In genomic region chr12:104506691-104507401, GRCh38 we compare ENCODE assay signal across 13 cellular contexts. TPM values are rescaled to one million over a fixed set of nuclear protein-coding genes. Genes with fewer than 3 reads are reported as not detected.
A peak's percentile ranks its signal among the peaks of the same experiment; 100 is the strongest.
DNase-seq lines count a peak whose midpoint lies in the region; ATAC-seq, FAIRE-seq and TF ChIP-seq lines count a peak whose summit lies in the region.
"Had no signal": no experiment of that assay in that cellular context is flagged by ENCODE, and none has a peak within 500 bp of the region (broad histone marks: within the 10 kb centered on the region; RNA-seq: fewer than 3 reads in every experiment).

No MANE protein-coding gene starts in this region.

- intact Hi-C loops in body of pancreas (cut with DNase I): no loop called here

- H3K27ac Mint-ChIP-seq in activated naive CD4-positive, alpha-beta T cell treated with anti-CD3 and anti-CD28 coated beads, Interleukin-2, amount 50 U/mL, for 24 hours: peak overlapping the region; percentile 35
- H3K27ac Mint-ChIP-seq in stimulated activated naive B cell treated with anti-CD40 and anti-IgM and Interleukin-4, amounts not matched to agents 10 μg/mL and 1 μg/mL and 100 μg/mL, for 72 hours: peak overlapping the region; percentile 81

- TF ChIP-seq POLR2A in body of pancreas (IDR thresholded peaks at IDR 0.05): no peak

- H3K4me1 ChIP-seq in body of pancreas: peaks cover 28% of the 10 kb centered on the region

- ATAC-seq in body of pancreas: peak; percentile 47
- no peak for ATAC-seq in stimulated activated naive B cell treated with anti-CD40 and anti-IgM and Interleukin-4, amounts not matched to agents 10 μg/mL and 1 μg/mL and 100 μg/mL, for 72 hours (replicated peaks)
- ATAC-seq in HG02981 (IDR thresholded peaks at IDR 0.05; ENCODE audit: unreplicated experiment): no peak
- no peak for ATAC-seq in GM19455 (IDR thresholded peaks at IDR 0.05; ENCODE audit: unreplicated experiment)

- 18 to 28% methylated on average over 13 of the region's 13 CpGs for WGBS in body of pancreas, 2 donors

- no peaks in the 10 kb centered on the region for H3K36me3 ChIP-seq in body of pancreas (replicated peaks in 1 of 2; ENCODE audit: insufficient read depth in 1 of 2, low read depth in 2 of 2)

- DNase-seq in activated naive CD4-positive, alpha-beta T cell treated with anti-CD3 and anti-CD28 coated beads, Interleukin-2, amount 50 U/mL, for 16 hours: no peak
- peak; percentile 98 for DNase-seq in NCI-H2107 treated with DMSO at 0.1 percent for 48 hours (lab: John Stamatoyannopoulos, UW; ENCODE audit: unreplicated experiment)
- peak in 3 of 4 donors; percentile 31 to 55 (median 44) for DNase-seq in body of pancreas
- no peak for DNase-seq in stimulated activated naive B cell treated with anti-CD40 and anti-IgM and Interleukin-4, amounts not matched to agents 10 μg/mL and 1 μg/mL and 100 μg/mL, for 72 hours
- no peak for DNase-seq in RCC 7860 (ENCODE audit: low spot score)
- DNase-seq: activated CD4-positive, alpha-beta T cell treated with anti-CD3 and anti-CD28 coated beads, Interleukin-2, amount 50 U/mL, for 1 hour; activated effector memory CD4-positive, alpha-beta T cell treated with anti-CD3 and anti-CD28 coated beads, Interleukin-2, amount 50 U/mL, for 16 hours; trophoblast cell had no signal

- peaks cover 85% of the 10 kb centered on the region for H3K4me1 Mint-ChIP-seq in activated naive CD4-positive, alpha-beta T cell treated with anti-CD3 and anti-CD28 coated beads, Interleukin-2, amount 50 U/mL, for 24 hours
- H3K4me1 Mint-ChIP-seq in stimulated activated naive B cell treated with anti-CD40 and anti-IgM and Interleukin-4, amounts not matched to agents 10 μg/mL and 1 μg/mL and 100 μg/mL, for 72 hours: peaks cover 74 to 95% of the 10 kb centered on the region in 2 donors

- TF ChIP-seq CTCF in body of pancreas (IDR thresholded peaks at IDR 0.05): no peak

- no peaks in the 10 kb centered on the region for H3K27me3 ChIP-seq in body of pancreas

- no peaks in the 10 kb centered on the region for H3K9me3 ChIP-seq in body of pancreas

- no peak overlapping the region for H3K4me3 ChIP-seq in body of pancreas
- H3K4me3 ChIP-seq: lung had no signal

- H3K36me3 Mint-ChIP-seq in activated naive CD4-positive, alpha-beta T cell treated with anti-CD3 and anti-CD28 coated beads, Interleukin-2, amount 50 U/mL, for 24 hours: peaks cover 10% of the 10 kb centered on the region
- peaks cover 53 to 66% of the 10 kb centered on the region in 2 donors for H3K36me3 Mint-ChIP-seq in stimulated activated naive B cell treated with anti-CD40 and anti-IgM and Interleukin-4, amounts not matched to agents 10 μg/mL and 1 μg/mL and 100 μg/mL, for 72 hours

- no peak overlapping the region for H3K4me3 Mint-ChIP-seq in activated naive CD4-positive, alpha-beta T cell treated with anti-CD3 and anti-CD28 coated beads, Interleukin-2, amount 50 U/mL, for 24 hours
- no peak overlapping the region for H3K4me3 Mint-ChIP-seq in stimulated activated naive B cell treated with anti-CD40 and anti-IgM and Interleukin-4, amounts not matched to agents 10 μg/mL and 1 μg/mL and 100 μg/mL, for 72 hours

- H3K9me3 Mint-ChIP-seq in activated naive CD4-positive, alpha-beta T cell treated with anti-CD3 and anti-CD28 coated beads, Interleukin-2, amount 50 U/mL, for 24 hours: no peaks in the 10 kb centered on the region
- peaks cover 5 to 10% of the 10 kb centered on the region in 2 donors for H3K9me3 Mint-ChIP-seq in stimulated activated naive B cell treated with anti-CD40 and anti-IgM and Interleukin-4, amounts not matched to agents 10 μg/mL and 1 μg/mL and 100 μg/mL, for 72 hours

- H3K27ac ChIP-seq in body of pancreas: no peak overlapping the region

- FAIRE-seq in RCC 7860 (lab: Jason Lieb, UNC): no peak
- FAIRE-seq: A204.1 had no signal

- no peaks in the 10 kb centered on the region for H3K27me3 Mint-ChIP-seq in activated naive CD4-positive, alpha-beta T cell treated with anti-CD3 and anti-CD28 coated beads, Interleukin-2, amount 50 U/mL, for 24 hours
- no peaks in the 10 kb centered on the region for H3K27me3 Mint-ChIP-seq in stimulated activated naive B cell treated with anti-CD40 and anti-IgM and Interleukin-4, amounts not matched to agents 10 μg/mL and 1 μg/mL and 100 μg/mL, for 72 hours

RNA-seq across cellular contexts. Expression of gene CHST11, which starts 50.1 kb away (rescaled TPM):
- total RNA-seq in body of pancreas: 10 to 100 TPM in 1 of 2 donors, 1 to 10 TPM in 1; 4.6 to 14.5 TPM

Comparison
In these comparisons a context has a peak if more than half of its experiments do, and no peak if none do; other contexts are left out.
1. DNase-seq: peak in NCI-H2107 treated with DMSO at 0.1 percent for 48 hours (single experiment) and body of pancreas (3 of 4); none in activated naive CD4-positive, alpha-beta T cell treated with anti-CD3 and anti-CD28 coated beads, Interleukin-2, amount 50 U/mL, for 16 hours (single experiment), stimulated activated naive B cell treated with anti-CD40 and anti-IgM and Interleukin-4, amounts not matched to agents 10 μg/mL and 1 μg/mL and 100 μg/mL, for 72 hours (single experiment) and RCC 7860 (single experiment).